ENCODE assay signal across 8 cellular contexts in the genomic region with DNA sequence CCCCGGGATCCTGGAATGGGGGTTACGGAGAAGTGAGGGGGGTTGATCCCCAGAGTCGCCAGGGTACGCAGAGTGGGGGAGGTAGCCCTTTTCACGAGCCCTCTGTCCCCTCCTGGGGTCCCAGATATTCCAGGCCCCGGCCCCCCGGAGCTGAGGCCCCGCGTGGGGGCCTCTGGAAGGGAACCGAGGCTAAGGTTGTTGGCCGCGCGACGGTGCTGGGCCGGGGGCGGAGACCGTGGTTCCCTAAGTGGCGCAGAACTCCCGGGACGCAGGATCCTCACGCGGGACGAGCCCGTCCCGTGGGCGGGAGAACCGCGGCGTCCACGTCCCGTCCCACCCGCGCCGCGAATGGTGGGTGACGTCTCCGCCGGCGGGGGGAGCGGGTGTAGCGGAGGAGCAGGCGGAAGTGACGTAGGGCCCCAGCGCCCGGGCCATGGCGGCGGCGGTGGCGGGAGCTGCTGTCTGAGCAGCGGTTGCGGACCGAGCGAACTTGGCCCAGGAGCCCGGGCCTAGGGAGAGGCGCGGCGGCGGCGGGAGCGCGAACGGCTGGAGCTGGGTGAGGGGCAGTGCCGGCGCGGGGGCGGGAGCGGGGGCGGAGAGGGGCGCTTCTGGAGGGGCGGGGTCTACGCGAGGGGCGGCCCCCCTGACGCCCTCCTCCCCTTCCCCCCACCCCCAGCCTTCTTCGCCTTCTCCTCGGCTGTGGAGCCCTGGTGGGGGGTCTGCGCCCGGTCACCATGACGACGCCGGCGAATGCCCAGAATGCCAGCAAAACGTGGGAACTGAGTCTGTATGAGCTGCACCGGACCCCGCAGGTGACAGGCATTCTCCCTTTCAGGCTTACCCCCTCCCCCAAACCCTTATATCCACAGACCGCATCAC. TPM values are rescaled to one million over a fixed set of nuclear protein-coding genes. Genes with fewer than 3 reads are reported as not detected.
DNase-seq lines count a peak whose midpoint lies in the region; ATAC-seq and TF ChIP-seq lines count a peak whose summit lies in the region.

A gene (plus strand): TSS at position 412 of the 879 bp plus-strand sequence. CDS start 323 bp downstream, at position 735.

- peaks cover 22% of the 10 kb centered on the region for H3K36me3 ChIP-seq in lower lobe of right lung

- H3K4me3 Mint-ChIP-seq in activated CD8-positive, alpha-beta T cell treated with anti-CD3 and anti-CD28 coated beads, Interleukin-2, amount 10 ng/mL, durations not matched to agents 7 days and 5 days = peak within 1 kb of the TSS; percentile 80

- H3K4me1 Mint-ChIP-seq in activated CD8-positive, alpha-beta T cell treated with anti-CD3 and anti-CD28 coated beads, Interleukin-2, amount 10 ng/mL, durations not matched to agents 7 days and 5 days (ENCODE audit: low read depth) = peaks cover 64% of the 10 kb centered on the region

- no peaks in the 10 kb centered on the region for H3K9me3 ChIP-seq in lower lobe of right lung

- peaks cover 31% of the 10 kb centered on the region for H3K36me3 Mint-ChIP-seq in activated CD8-positive, alpha-beta T cell treated with anti-CD3 and anti-CD28 coated beads, Interleukin-2, amount 10 ng/mL, durations not matched to agents 7 days and 5 days (ENCODE audit: low read depth)

- TF ChIP-seq CTCF in lower lobe of right lung (IDR thresholded peaks at IDR 0.05) = no peak

- H3K27me3 Mint-ChIP-seq in activated CD8-positive, alpha-beta T cell treated with anti-CD3 and anti-CD28 coated beads, Interleukin-2, amount 10 ng/mL, durations not matched to agents 7 days and 5 days (ENCODE audit: low read depth) = peaks cover 4% of the 10 kb centered on the region

- H3K4me1 ChIP-seq in lower lobe of right lung = peaks cover 41% of the 10 kb centered on the region

- DNase-seq in NCI-H748 treated with DMSO at 0.1 percent for 48 hours (lab: John Stamatoyannopoulos, UW) (peak; percentile 54), ecto neural progenitor cell (ENCODE audit: low spot score) (peak; percentile 92), lower lobe of right lung (peak; percentile 94), OCI-M2 (lab: John Stamatoyannopoulos, UW; ENCODE audit: unreplicated experiment) (no peak)
- DNase-seq in activated CD8-positive, alpha-beta T cell treated with anti-CD3 and anti-CD28 coated beads, Interleukin-2, amount 10 ng/mL, durations not matched to agents 7 days and 5 days = peak; percentile 90
- DNase-seq in stimulated activated CD4-positive, alpha-beta T cell treated with anti-CD3 and anti-CD28 coated beads, Interleukin-4, amount 100 ng/mL, for 48 hours (ENCODE audit: low read depth in 2 of 2) = peak; percentile 78 to 81

- H3K9me3 Mint-ChIP-seq in activated CD8-positive, alpha-beta T cell treated with anti-CD3 and anti-CD28 coated beads, Interleukin-2, amount 10 ng/mL, durations not matched to agents 7 days and 5 days (ENCODE audit: insufficient read depth) = no peaks in the 10 kb centered on the region

- POLR2A ChIA-PET in activated CD8-positive, alpha-beta T cell treated with anti-CD3 and anti-CD28 coated beads, Interleukin-2, amount 10 ng/mL, durations not matched to agents 7 days and 5 days (lab: Charles Lee) = interaction anchor here (0.6 to 2.2 kb wide), 12 partner anchors 10 to 236 kb away, joined by 3 to 17 read pairs (median 4); a partner anchor contains a TSS

- peaks cover 4% of the 10 kb centered on the region for H3K27me3 ChIP-seq in lower lobe of right lung (ENCODE audit: low read depth)

- CTCF ChIA-PET in activated CD8-positive, alpha-beta T cell treated with anti-CD3 and anti-CD28 coated beads, Interleukin-2, amount 10 ng/mL, durations not matched to agents 7 days and 5 days (lab: Charles Lee) = interaction anchor here (0.6 to 2.5 kb wide), 14 partner anchors 9 to 370 kb away, joined by 3 to 22 read pairs (median 4); a partner anchor contains a TSS

- peak within 1 kb of the TSS; percentile 95 for H3K27ac ChIP-seq in lower lobe of right lung

- TF ChIP-seq POLR2A in GM10847 (IDR thresholded peaks at IDR 0.05; ENCODE audit: extremely low read depth, insufficient read length) = peak; percentile 96

- intact Hi-C loops in lower lobe of right lung (cut with DNase I) = no loop called here

- H3K4me3 ChIP-seq in lower lobe of right lung = peak within 1 kb of the TSS; percentile 83

- H3K27ac Mint-ChIP-seq in activated CD8-positive, alpha-beta T cell treated with anti-CD3 and anti-CD28 coated beads, Interleukin-2, amount 10 ng/mL, durations not matched to agents 7 days and 5 days = peak within 1 kb of the TSS; percentile 87

- ATAC-seq in HG02973 (IDR thresholded peaks at IDR 0.05; ENCODE audit: unreplicated experiment) (peak; percentile 34), lower lobe of right lung (peak; percentile 89 to 90)
- peak; percentile 60 for ATAC-seq in activated CD8-positive, alpha-beta T cell treated with anti-CD3 and anti-CD28 coated beads, Interleukin-2, amount 10 ng/mL, durations not matched to agents 7 days and 5 days

RNA-seq across cellular contexts. Expression of the gene that starts here (rescaled TPM):
- total RNA-seq in activated CD8-positive, alpha-beta T cell treated with anti-CD3 and anti-CD28 coated beads, Interleukin-2, amount 10 ng/mL, durations not matched to agents 7 days and 5 days = 10 to 100 TPM; 39.8 to 44.6 TPM
- total RNA-seq in lower lobe of right lung = 43.1 TPM

Comparison
In these comparisons a context has a peak if more than half of its experiments do, and no peak if none do; other contexts are left out.
1. ATAC-seq: peak in every context shown above with its lines; median percentile 90 in lower lobe of right lung; 60 in activated CD8-positive, alpha-beta T cell treated with anti-CD3 and anti-CD28 coated beads, Interleukin-2, amount 10 ng/mL, durations not matched to agents 7 days and 5 days; 34 in HG02973.